ENCODE assay signal across 1 cellular context in the genomic region with DNA sequence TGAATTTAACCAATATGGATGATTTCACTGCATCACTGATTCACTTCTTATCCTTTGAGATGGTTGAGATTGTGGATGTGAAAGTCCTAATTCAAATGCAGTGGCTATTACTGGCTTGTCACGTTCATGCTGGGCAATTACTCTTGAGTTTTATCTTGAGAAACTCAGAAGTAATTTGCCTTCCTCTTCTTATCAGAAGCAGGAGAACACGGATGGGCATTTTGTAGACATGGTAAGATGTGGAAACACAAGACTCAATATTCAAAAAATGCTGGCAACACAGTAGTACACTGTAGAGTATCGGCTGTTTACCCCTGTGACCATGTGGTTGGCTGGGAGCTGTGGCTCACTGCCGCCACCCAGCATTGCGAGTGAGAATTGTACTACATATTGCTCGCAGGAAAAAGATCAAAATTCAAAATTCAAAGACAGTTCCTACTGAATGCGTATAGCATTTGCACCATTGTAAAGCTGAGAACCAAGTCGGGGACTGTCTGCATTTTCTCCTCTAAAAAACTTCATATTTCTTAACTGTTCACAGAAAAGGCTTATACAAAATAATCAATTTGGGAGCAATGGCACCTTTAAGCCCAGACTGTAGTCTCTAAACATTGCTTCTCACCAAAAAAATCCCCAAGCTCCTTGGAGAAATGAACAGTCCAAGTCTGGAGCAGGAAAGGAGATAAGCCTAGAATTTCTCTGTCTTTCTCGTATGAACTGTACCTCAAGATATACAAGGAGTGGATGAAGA.
TF ChIP-seq lines count a peak whose summit lies in the region.

No MANE protein-coding gene starts in this region.

TF ChIP-seq in K562, 482 proteins besides CTCF, POLR2A, EP300 and RAD21 (continued from another document and continues in another):
- TF ChIP-seq, protein P1, sequence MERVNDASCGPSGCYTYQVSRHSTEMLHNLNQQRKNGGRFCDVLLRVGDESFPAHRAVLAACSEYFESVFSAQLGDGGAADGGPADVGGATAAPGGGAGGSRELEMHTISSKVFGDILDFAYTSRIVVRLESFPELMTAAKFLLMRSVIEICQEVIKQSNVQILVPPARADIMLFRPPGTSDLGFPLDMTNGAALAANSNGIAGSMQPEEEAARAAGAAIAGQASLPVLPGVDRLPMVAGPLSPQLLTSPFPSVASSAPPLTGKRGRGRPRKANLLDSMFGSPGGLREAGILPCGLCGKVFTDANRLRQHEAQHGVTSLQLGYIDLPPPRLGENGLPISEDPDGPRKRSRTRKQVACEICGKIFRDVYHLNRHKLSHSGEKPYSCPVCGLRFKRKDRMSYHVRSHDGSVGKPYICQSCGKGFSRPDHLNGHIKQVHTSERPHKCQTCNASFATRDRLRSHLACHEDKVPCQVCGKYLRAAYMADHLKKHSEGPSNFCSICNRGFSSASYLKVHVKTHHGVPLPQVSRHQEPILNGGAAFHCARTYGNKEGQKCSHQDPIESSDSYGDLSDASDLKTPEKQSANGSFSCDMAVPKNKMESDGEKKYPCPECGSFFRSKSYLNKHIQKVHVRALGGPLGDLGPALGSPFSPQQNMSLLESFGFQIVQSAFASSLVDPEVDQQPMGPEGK (CRISPR knock-in tag; IDR thresholded peaks at IDR 0.05; ENCODE audit: borderline replicate concordance): no peak
- TF ChIP-seq, protein P2, sequence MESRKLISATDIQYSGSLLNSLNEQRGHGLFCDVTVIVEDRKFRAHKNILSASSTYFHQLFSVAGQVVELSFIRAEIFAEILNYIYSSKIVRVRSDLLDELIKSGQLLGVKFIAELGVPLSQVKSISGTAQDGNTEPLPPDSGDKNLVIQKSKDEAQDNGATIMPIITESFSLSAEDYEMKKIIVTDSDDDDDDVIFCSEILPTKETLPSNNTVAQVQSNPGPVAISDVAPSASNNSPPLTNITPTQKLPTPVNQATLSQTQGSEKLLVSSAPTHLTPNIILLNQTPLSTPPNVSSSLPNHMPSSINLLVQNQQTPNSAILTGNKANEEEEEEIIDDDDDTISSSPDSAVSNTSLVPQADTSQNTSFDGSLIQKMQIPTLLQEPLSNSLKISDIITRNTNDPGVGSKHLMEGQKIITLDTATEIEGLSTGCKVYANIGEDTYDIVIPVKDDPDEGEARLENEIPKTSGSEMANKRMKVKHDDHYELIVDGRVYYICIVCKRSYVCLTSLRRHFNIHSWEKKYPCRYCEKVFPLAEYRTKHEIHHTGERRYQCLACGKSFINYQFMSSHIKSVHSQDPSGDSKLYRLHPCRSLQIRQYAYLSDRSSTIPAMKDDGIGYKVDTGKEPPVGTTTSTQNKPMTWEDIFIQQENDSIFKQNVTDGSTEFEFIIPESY (CRISPR knock-in tag; IDR thresholded peaks at IDR 0.05): 0 out of 2 replicates have a peak, but pooled peaks have one; percentile 47
- TF ChIP-seq MBD2 (IDR thresholded peaks at IDR 0.05; ENCODE audit: borderline replicate concordance, low read depth) (no peak), POLR2AphosphoS2 (IDR thresholded peaks at IDR 0.05; ENCODE audit: low read length) (no peak), KLF6 (CRISPR knock-in tag; IDR thresholded peaks at IDR 0.05; ENCODE audit: borderline replicate concordance) (no peak), ZFX (CRISPR knock-in tag; IDR thresholded peaks at IDR 0.05) (no peak), ZNF197 (CRISPR knock-in tag; IDR thresholded peaks at IDR 0.05; ENCODE audit: low read depth) (no peak), FOXK1 (CRISPR knock-in tag; IDR thresholded peaks at IDR 0.05; ENCODE audit: borderline replicate concordance) (no peak), PHF20 (IDR thresholded peaks at IDR 0.05; ENCODE audit: partially characterized antibody) (no peak), DACH1 (IDR thresholded peaks at IDR 0.05; ENCODE audit: partially characterized antibody) (peak; percentile 21), CHD4 (IDR thresholded peaks at IDR 0.05; ENCODE audit: insufficient read depth, insufficient replicate concordance, low read depth, low read length, poor library complexity, severe bottlenecking) (no peak), DDX20 (tag; IDR thresholded peaks at IDR 0.05; ENCODE audit: low read depth) (no peak), HNRNPK (IDR thresholded peaks at IDR 0.05; ENCODE audit: low read depth, low read length, poor library complexity, severe bottlenecking) (no peak), ZKSCAN3 (CRISPR knock-in tag; IDR thresholded peaks at IDR 0.05) (no peak), ZNF41 (CRISPR knock-in tag; conservative IDR thresholded peaks at IDR 0.05) (no peak), SIRT6 (IDR thresholded peaks at IDR 0.05; ENCODE audit: low read depth, low read length) (no peak), ZNF507 (tag; conservative IDR thresholded peaks at IDR 0.05) (no peak), NFE2L1 (tag; IDR thresholded peaks at IDR 0.05; ENCODE audit: borderline replicate concordance, low read depth) (no peak), PRMT5 (CRISPR knock-in tag; IDR thresholded peaks at IDR 0.05) (no peak), ZNF764 (CRISPR knock-in tag; IDR thresholded peaks at IDR 0.05; ENCODE audit: low read depth) (no peak), RAD51 (IDR thresholded peaks at IDR 0.05; ENCODE audit: borderline replicate concordance, low read depth) (peak; percentile 48; the same call in 1 of the 2 replicates), TEAD2 (tag; IDR thresholded peaks at IDR 0.05) (no peak), NCOA2 (IDR thresholded peaks at IDR 0.05; ENCODE audit: partially characterized antibody in 2 of 2) (no peak), PTTG1 (tag; IDR thresholded peaks at IDR 0.05; ENCODE audit: low read depth) (no peak), ZNF232 (CRISPR knock-in tag; IDR thresholded peaks at IDR 0.05) (no peak), SRSF9 (IDR thresholded peaks at IDR 0.05; ENCODE audit: borderline replicate concordance, low read depth, low read length) (no peak), CBX3 (IDR thresholded peaks at IDR 0.05; ENCODE audit: borderline replicate concordance in 1 of 2, low read length in 2 of 2) (peak in 1 of 2 experiments; percentile 93; a peak in 1 of 3 replicates), ZNF239 (CRISPR knock-in tag; IDR thresholded peaks at IDR 0.05) (no peak), NR2C1 (IDR thresholded peaks at IDR 0.05) (no peak), NR2C1 (tag; IDR thresholded peaks at IDR 0.05) (no peak), SLC30A9 (CRISPR knock-in tag; IDR thresholded peaks at IDR 0.05) (no peak), ZNF75A (CRISPR knock-in tag; IDR thresholded peaks at IDR 0.05) (no peak), PHB2 (IDR thresholded peaks at IDR 0.05; ENCODE audit: low read depth) (no peak), GTF2F1 (IDR thresholded peaks at IDR 0.05; ENCODE audit: low read depth, low read length) (no peak), RBM17 (IDR thresholded peaks at IDR 0.05; ENCODE audit: borderline replicate concordance, low read depth, low read length) (no peak), HDAC1 (IDR thresholded peaks at IDR 0.05) (no peak), PRPF4 (IDR thresholded peaks at IDR 0.05; ENCODE audit: insufficient read depth, low read depth, low read length, poor library complexity, severe bottlenecking) (no peak), ZNF551 (CRISPR knock-in tag; IDR thresholded peaks at IDR 0.05) (no peak), ZNF140 (CRISPR knock-in tag; IDR thresholded peaks at IDR 0.05) (no peak), ZSCAN29 (IDR thresholded peaks at IDR 0.05) (no peak), NFIC (IDR thresholded peaks at IDR 0.05) (no peak), CC2D1A (IDR thresholded peaks at IDR 0.05) (peak; percentile 77; the same call in 1 of the 2 replicates), ATF1 (CRISPR knock-in tag; IDR thresholded peaks at IDR 0.05) (no peak), ATF1 (tag; IDR thresholded peaks at IDR 0.05) (peak; percentile 28; the same call in 1 of the 2 replicates), HCFC1 (IDR thresholded peaks at IDR 0.05; ENCODE audit: low read depth, low read length) (no peak)
- TF ChIP-seq, protein P3, sequence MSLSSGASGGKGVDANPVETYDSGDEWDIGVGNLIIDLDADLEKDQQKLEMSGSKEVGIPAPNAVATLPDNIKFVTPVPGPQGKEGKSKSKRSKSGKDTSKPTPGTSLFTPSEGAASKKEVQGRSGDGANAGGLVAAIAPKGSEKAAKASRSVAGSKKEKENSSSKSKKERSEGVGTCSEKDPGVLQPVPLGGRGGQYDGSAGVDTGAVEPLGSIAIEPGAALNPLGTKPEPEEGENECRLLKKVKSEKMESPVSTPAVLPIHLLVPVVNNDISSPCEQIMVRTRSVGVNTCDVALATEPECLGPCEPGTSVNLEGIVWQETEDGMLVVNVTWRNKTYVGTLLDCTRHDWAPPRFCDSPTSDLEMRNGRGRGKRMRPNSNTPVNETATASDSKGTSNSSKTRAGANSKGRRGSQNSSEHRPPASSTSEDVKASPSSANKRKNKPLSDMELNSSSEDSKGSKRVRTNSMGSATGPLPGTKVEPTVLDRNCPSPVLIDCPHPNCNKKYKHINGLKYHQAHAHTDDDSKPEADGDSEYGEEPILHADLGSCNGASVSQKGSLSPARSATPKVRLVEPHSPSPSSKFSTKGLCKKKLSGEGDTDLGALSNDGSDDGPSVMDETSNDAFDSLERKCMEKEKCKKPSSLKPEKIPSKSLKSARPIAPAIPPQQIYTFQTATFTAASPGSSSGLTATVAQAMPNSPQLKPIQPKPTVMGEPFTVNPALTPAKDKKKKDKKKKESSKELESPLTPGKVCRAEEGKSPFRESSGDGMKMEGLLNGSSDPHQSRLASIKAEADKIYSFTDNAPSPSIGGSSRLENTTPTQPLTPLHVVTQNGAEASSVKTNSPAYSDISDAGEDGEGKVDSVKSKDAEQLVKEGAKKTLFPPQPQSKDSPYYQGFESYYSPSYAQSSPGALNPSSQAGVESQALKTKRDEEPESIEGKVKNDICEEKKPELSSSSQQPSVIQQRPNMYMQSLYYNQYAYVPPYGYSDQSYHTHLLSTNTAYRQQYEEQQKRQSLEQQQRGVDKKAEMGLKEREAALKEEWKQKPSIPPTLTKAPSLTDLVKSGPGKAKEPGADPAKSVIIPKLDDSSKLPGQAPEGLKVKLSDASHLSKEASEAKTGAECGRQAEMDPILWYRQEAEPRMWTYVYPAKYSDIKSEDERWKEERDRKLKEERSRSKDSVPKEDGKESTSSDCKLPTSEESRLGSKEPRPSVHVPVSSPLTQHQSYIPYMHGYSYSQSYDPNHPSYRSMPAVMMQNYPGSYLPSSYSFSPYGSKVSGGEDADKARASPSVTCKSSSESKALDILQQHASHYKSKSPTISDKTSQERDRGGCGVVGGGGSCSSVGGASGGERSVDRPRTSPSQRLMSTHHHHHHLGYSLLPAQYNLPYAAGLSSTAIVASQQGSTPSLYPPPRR (CRISPR knock-in tag; IDR thresholded peaks at IDR 0.05; ENCODE audit: borderline replicate concordance): no peak
- TF ChIP-seq, protein P4, sequence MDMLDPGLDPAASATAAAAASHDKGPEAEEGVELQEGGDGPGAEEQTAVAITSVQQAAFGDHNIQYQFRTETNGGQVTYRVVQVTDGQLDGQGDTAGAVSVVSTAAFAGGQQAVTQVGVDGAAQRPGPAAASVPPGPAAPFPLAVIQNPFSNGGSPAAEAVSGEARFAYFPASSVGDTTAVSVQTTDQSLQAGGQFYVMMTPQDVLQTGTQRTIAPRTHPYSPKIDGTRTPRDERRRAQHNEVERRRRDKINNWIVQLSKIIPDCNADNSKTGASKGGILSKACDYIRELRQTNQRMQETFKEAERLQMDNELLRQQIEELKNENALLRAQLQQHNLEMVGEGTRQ (CRISPR knock-in tag; IDR thresholded peaks at IDR 0.05): peak; percentile 40
- TF ChIP-seq, protein P5, sequence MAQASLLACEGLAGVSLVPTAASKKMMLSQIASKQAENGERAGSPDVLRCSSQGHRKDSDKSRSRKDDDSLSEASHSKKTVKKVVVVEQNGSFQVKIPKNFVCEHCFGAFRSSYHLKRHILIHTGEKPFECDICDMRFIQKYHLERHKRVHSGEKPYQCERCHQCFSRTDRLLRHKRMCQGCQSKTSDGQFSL (CRISPR knock-in tag; IDR thresholded peaks at IDR 0.05): no peak
- TF ChIP-seq, protein P5 (tag; IDR thresholded peaks at IDR 0.05): no peak
- TF ChIP-seq, protein P6, sequence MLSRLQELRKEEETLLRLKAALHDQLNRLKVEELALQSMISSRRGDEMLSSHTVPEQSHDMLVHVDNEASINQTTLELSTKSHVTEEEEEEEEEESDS (CRISPR knock-in tag; IDR thresholded peaks at IDR 0.05): no peak
- TF ChIP-seq, protein P7, sequence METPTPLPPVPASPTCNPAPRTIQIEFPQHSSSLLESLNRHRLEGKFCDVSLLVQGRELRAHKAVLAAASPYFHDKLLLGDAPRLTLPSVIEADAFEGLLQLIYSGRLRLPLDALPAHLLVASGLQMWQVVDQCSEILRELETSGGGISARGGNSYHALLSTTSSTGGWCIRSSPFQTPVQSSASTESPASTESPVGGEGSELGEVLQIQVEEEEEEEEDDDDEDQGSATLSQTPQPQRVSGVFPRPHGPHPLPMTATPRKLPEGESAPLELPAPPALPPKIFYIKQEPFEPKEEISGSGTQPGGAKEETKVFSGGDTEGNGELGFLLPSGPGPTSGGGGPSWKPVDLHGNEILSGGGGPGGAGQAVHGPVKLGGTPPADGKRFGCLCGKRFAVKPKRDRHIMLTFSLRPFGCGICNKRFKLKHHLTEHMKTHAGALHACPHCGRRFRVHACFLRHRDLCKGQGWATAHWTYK (CRISPR knock-in tag; IDR thresholded peaks at IDR 0.05): no peak
- TF ChIP-seq, protein P8, sequence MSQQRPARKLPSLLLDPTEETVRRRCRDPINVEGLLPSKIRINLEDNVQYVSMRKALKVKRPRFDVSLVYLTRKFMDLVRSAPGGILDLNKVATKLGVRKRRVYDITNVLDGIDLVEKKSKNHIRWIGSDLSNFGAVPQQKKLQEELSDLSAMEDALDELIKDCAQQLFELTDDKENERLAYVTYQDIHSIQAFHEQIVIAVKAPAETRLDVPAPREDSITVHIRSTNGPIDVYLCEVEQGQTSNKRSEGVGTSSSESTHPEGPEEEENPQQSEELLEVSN (IDR thresholded peaks at IDR 0.05; ENCODE audit: borderline replicate concordance in 1 of 2, extremely low read depth in 1 of 2, insufficient read depth in 1 of 2, insufficient read length in 1 of 2, low read depth in 1 of 2, low read length in 1 of 2, poor library complexity in 1 of 2, severe bottlenecking in 1 of 2): peak in 1 of 2 experiments; percentile 49
- TF ChIP-seq, protein P9, sequence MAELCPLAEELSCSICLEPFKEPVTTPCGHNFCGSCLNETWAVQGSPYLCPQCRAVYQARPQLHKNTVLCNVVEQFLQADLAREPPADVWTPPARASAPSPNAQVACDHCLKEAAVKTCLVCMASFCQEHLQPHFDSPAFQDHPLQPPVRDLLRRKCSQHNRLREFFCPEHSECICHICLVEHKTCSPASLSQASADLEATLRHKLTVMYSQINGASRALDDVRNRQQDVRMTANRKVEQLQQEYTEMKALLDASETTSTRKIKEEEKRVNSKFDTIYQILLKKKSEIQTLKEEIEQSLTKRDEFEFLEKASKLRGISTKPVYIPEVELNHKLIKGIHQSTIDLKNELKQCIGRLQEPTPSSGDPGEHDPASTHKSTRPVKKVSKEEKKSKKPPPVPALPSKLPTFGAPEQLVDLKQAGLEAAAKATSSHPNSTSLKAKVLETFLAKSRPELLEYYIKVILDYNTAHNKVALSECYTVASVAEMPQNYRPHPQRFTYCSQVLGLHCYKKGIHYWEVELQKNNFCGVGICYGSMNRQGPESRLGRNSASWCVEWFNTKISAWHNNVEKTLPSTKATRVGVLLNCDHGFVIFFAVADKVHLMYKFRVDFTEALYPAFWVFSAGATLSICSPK (IDR thresholded peaks at IDR 0.05; ENCODE audit: borderline replicate concordance): no peak
- TF ChIP-seq, protein P10, sequence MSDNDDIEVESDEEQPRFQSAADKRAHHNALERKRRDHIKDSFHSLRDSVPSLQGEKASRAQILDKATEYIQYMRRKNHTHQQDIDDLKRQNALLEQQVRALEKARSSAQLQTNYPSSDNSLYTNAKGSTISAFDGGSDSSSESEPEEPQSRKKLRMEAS (CRISPR knock-in tag; IDR thresholded peaks at IDR 0.05): peak; percentile 70
